In genomic region chr5:43412151-43412550, GRCh38 we compare ENCODE assay signal across 24 cellular contexts. TPM values are rescaled to one million over a fixed set of nuclear protein-coding genes. Genes with fewer than 3 reads are reported as not detected.
DNase-seq lines count a peak whose midpoint lies in the region; ATAC-seq, FAIRE-seq and TF ChIP-seq lines count a peak whose summit lies in the region.
"Had no signal": no experiment of that assay in that cellular context is flagged by ENCODE, and none has a peak within 500 bp of the region (broad histone marks: within the 10 kb centered on the region; RNA-seq: fewer than 3 reads in every experiment).

Gene CCL28 (minus strand): TSS chr5:43412391. CDS start chr5:43412316, 75 bp downstream.

- CTCF ChIA-PET in CD8-positive, alpha-beta T cell (lab: Charles Lee): interaction anchor here (2.9 kb wide), 1 partner anchor 22 kb away, joined by 13 read pairs; no protein-coding TSS in a partner anchor
- CTCF ChIA-PET in activated CD8-positive, alpha-beta T cell treated with anti-CD3 and anti-CD28 coated beads, Interleukin-2, amount 10 ng/mL, durations not matched to agents 7 days and 5 days (lab: Charles Lee): no interaction called here
- CTCF ChIA-PET in naive thymus-derived CD4-positive, alpha-beta T cell (lab: Charles Lee): no interaction called here

- TF ChIP-seq CTCF in CD8-positive, alpha-beta T cell (IDR thresholded peaks at IDR 0.05): no peak

- POLR2A ChIA-PET in CD8-positive, alpha-beta T cell (lab: Charles Lee): no interaction called here
- POLR2A ChIA-PET in activated CD8-positive, alpha-beta T cell treated with anti-CD3 and anti-CD28 coated beads, Interleukin-2, amount 10 ng/mL, durations not matched to agents 7 days and 5 days (lab: Charles Lee): no interaction called here
- POLR2A ChIA-PET in naive thymus-derived CD4-positive, alpha-beta T cell (lab: Charles Lee): no interaction called here

- no peaks in the 10 kb centered on the region for H3K36me3 ChIP-seq in CD8-positive, alpha-beta T cell (ENCODE audit: insufficient read depth, low read length)
- H3K36me3 ChIP-seq in naive thymus-derived CD4-positive, alpha-beta T cell (ENCODE audit: control insufficient read depth in 2 of 3, insufficient read depth in 3 of 3, low read length in 3 of 3): no peaks in the 10 kb centered on the region

- no peaks in the 10 kb centered on the region for H3K9me3 ChIP-seq in CD8-positive, alpha-beta T cell (ENCODE audit: low read length)
- no peaks in the 10 kb centered on the region for H3K9me3 ChIP-seq in naive thymus-derived CD4-positive, alpha-beta T cell (ENCODE audit: control insufficient read depth in 2 of 3, low read length in 3 of 3)

- peaks cover 4% of the 10 kb centered on the region for H3K9me3 Mint-ChIP-seq in CD8-positive, alpha-beta T cell
- no peaks in the 10 kb centered on the region for H3K9me3 Mint-ChIP-seq in activated CD8-positive, alpha-beta T cell treated with anti-CD3 and anti-CD28 coated beads, Interleukin-2, amount 10 ng/mL, durations not matched to agents 7 days and 5 days (ENCODE audit: insufficient read depth)
- peaks cover 0 to 18% (median 2%) of the 10 kb centered on the region in 11 donors for H3K9me3 Mint-ChIP-seq in naive thymus-derived CD4-positive, alpha-beta T cell
- H3K9me3 Mint-ChIP-seq: activated naive CD4-positive, alpha-beta T cell treated with anti-CD3 and anti-CD28 coated beads, Interleukin-2, amount 50 U/mL, for 72 hours; stimulated activated naive CD8-positive, alpha-beta T cell treated with anti-CD3 and anti-CD28 coated beads, Interleukin-15, Interleukin-2, amounts not matched to agents 100 ng/mL and 50 ng/mL, for 24 hours had no signal

- no peak within 1 kb of the TSS for H3K4me3 Mint-ChIP-seq in CD8-positive, alpha-beta T cell
- no peak within 1 kb of the TSS for H3K4me3 Mint-ChIP-seq in activated CD8-positive, alpha-beta T cell treated with anti-CD3 and anti-CD28 coated beads, Interleukin-2, amount 10 ng/mL, durations not matched to agents 7 days and 5 days
- H3K4me3 Mint-ChIP-seq in naive thymus-derived CD4-positive, alpha-beta T cell: no peak within 1 kb of the TSS
- H3K4me3 Mint-ChIP-seq: CD4-positive, alpha-beta memory T cell; stimulated activated naive CD8-positive, alpha-beta T cell treated with anti-CD3 and anti-CD28 coated beads, Interleukin-15, Interleukin-2, amounts not matched to agents 100 ng/mL and 50 ng/mL, for 24 hours had no signal

- ATAC-seq in CD8-positive, alpha-beta T cell: no peak
- no peak for ATAC-seq in activated CD8-positive, alpha-beta T cell treated with anti-CD3 and anti-CD28 coated beads, Interleukin-2, amount 10 ng/mL, durations not matched to agents 7 days and 5 days
- ATAC-seq in naive thymus-derived CD4-positive, alpha-beta T cell: no peak
- ATAC-seq in HG02798 (IDR thresholded peaks at IDR 0.05; ENCODE audit: poor library complexity, unreplicated experiment): no peak
- ATAC-seq: activated naive CD4-positive, alpha-beta T cell treated with anti-CD3 and anti-CD28 coated beads, Interleukin-2, amount 50 U/mL, for 72 hours had no signal

- no peaks in the 10 kb centered on the region for H3K4me1 Mint-ChIP-seq in CD8-positive, alpha-beta T cell (ENCODE audit: low read depth)
- no peaks in the 10 kb centered on the region for H3K4me1 Mint-ChIP-seq in activated CD8-positive, alpha-beta T cell treated with anti-CD3 and anti-CD28 coated beads, Interleukin-2, amount 10 ng/mL, durations not matched to agents 7 days and 5 days (ENCODE audit: low read depth)
- H3K4me1 Mint-ChIP-seq in naive thymus-derived CD4-positive, alpha-beta T cell: no peaks in the 10 kb centered on the region
- H3K4me1 Mint-ChIP-seq: CD4-positive, alpha-beta memory T cell had no signal

- no peaks in the 10 kb centered on the region for H3K4me1 ChIP-seq in CD8-positive, alpha-beta T cell (ENCODE audit: insufficient read depth, low read length)
- H3K4me1 ChIP-seq in naive thymus-derived CD4-positive, alpha-beta T cell (ENCODE audit: control insufficient read depth in 2 of 2, insufficient read depth in 2 of 2, low read length in 2 of 2): no peaks in the 10 kb centered on the region

- no peaks in the 10 kb centered on the region for H3K36me3 Mint-ChIP-seq in CD8-positive, alpha-beta T cell
- no peaks in the 10 kb centered on the region for H3K36me3 Mint-ChIP-seq in activated CD8-positive, alpha-beta T cell treated with anti-CD3 and anti-CD28 coated beads, Interleukin-2, amount 10 ng/mL, durations not matched to agents 7 days and 5 days (ENCODE audit: low read depth)
- peaks cover 0 to 2% (median 0%) of the 10 kb centered on the region in 5 donors for H3K36me3 Mint-ChIP-seq in naive thymus-derived CD4-positive, alpha-beta T cell
- H3K36me3 Mint-ChIP-seq: activated naive CD4-positive, alpha-beta T cell treated with anti-CD3 and anti-CD28 coated beads, Interleukin-2, amount 50 U/mL, for 72 hours; CD4-positive, alpha-beta memory T cell had no signal

- no peaks in the 10 kb centered on the region for H3K27me3 ChIP-seq in CD8-positive, alpha-beta T cell (ENCODE audit: insufficient read depth, low read length)
- no peaks in the 10 kb centered on the region for H3K27me3 ChIP-seq in naive thymus-derived CD4-positive, alpha-beta T cell (ENCODE audit: control insufficient read depth in 2 of 2, insufficient read depth in 2 of 2, low read length in 2 of 2)

- intact Hi-C loops in CD8-positive, alpha-beta T cell (cut with DNase I, micrococcal nuclease): loop anchor here in 1 of 2 experiments (1.0 kb wide), 1 partner anchor 13 kb away; no protein-coding TSS in a partner anchor
- intact Hi-C loops in naive thymus-derived CD4-positive, alpha-beta T cell (cut with micrococcal nuclease): no loop called here

- peaks cover 3% of the 10 kb centered on the region for H3K27me3 Mint-ChIP-seq in CD8-positive, alpha-beta T cell (ENCODE audit: low read depth)
- H3K27me3 Mint-ChIP-seq in activated CD8-positive, alpha-beta T cell treated with anti-CD3 and anti-CD28 coated beads, Interleukin-2, amount 10 ng/mL, durations not matched to agents 7 days and 5 days (ENCODE audit: low read depth): no peaks in the 10 kb centered on the region
- H3K27me3 Mint-ChIP-seq in naive thymus-derived CD4-positive, alpha-beta T cell: peaks cover 0 to 3% (median 0%) of the 10 kb centered on the region in 5 donors
- H3K27me3 Mint-ChIP-seq: CD4-positive, alpha-beta memory T cell; stimulated activated naive CD8-positive, alpha-beta T cell treated with anti-CD3 and anti-CD28 coated beads, Interleukin-15, Interleukin-2, amounts not matched to agents 100 ng/mL and 50 ng/mL, for 24 hours had no signal

- H3K27ac Mint-ChIP-seq in CD8-positive, alpha-beta T cell: no peak within 1 kb of the TSS
- no peak within 1 kb of the TSS for H3K27ac Mint-ChIP-seq in activated CD8-positive, alpha-beta T cell treated with anti-CD3 and anti-CD28 coated beads, Interleukin-2, amount 10 ng/mL, durations not matched to agents 7 days and 5 days
- no peak within 1 kb of the TSS for H3K27ac Mint-ChIP-seq in naive thymus-derived CD4-positive, alpha-beta T cell
- H3K27ac Mint-ChIP-seq: activated naive CD4-positive, alpha-beta T cell treated with anti-CD3 and anti-CD28 coated beads, Interleukin-2, amount 50 U/mL, for 72 hours; CD4-positive, alpha-beta memory T cell; stimulated activated naive CD8-positive, alpha-beta T cell treated with anti-CD3 and anti-CD28 coated beads, Interleukin-15, Interleukin-2, amounts not matched to agents 100 ng/mL and 50 ng/mL, for 24 hours had no signal

- FAIRE-seq in urothelium cell line (lab: Jason Lieb, UNC): no peak
- FAIRE-seq: A204.1, bronchial epithelial cell, frontal cortex, GM18507 had no signal

- no peak within 1 kb of the TSS for H3K4me3 ChIP-seq in CD8-positive, alpha-beta T cell (ENCODE audit: low read depth, low read length)
- H3K4me3 ChIP-seq in naive thymus-derived CD4-positive, alpha-beta T cell (ENCODE audit: low read length): no peak within 1 kb of the TSS

- peak; percentile 89 for DNase-seq in NCI-H2107 treated with DMSO at 0.1 percent for 48 hours (lab: John Stamatoyannopoulos, UW; ENCODE audit: unreplicated experiment)
- no peak for DNase-seq in NCI-H2107 (lab: John Stamatoyannopoulos, UW)
- DNase-seq in CD8-positive, alpha-beta T cell: no peak
- no peak for DNase-seq in activated CD8-positive, alpha-beta T cell treated with anti-CD3 and anti-CD28 coated beads, Interleukin-2, amount 10 ng/mL, durations not matched to agents 7 days and 5 days
- DNase-seq in naive thymus-derived CD4-positive, alpha-beta T cell: no peak
- no peak for DNase-seq in AG08395 (ENCODE audit: low spot score)
- no peak for DNase-seq in urothelium cell line (ENCODE audit: low spot score)
- DNase-seq: activated CD4-positive, CD25-positive, alpha-beta regulatory T cell treated with anti-CD3 and anti-CD28 coated beads, Interleukin-2, amount 50 U/mL, for 72 hours; activated T-cell treated with anti-CD3 and anti-CD28 coated beads, Interleukin-2, amount 50 U/mL, for 1 hour; CD4-positive, alpha-beta memory T cell; dermis blood vessel endothelial cell; NCI-H2227 treated with DMSO at 0.1 percent for 48 hours; SIG-M5; T1000 had no signal

- H3K27ac ChIP-seq in CD8-positive, alpha-beta T cell (ENCODE audit: low read depth, low read length): no peak within 1 kb of the TSS
- H3K27ac ChIP-seq in naive thymus-derived CD4-positive, alpha-beta T cell (ENCODE audit: low read depth, low read length): no peak within 1 kb of the TSS
- H3K27ac ChIP-seq: epithelial cell of prostate had no signal

RNA-seq across cellular contexts. Expression of gene CCL28, which starts in this region (rescaled TPM):
- total RNA-seq in CD8-positive, alpha-beta T cell: 10 to 100 TPM; 19.5 to 20.9 TPM
- total RNA-seq in activated CD8-positive, alpha-beta T cell treated with anti-CD3 and anti-CD28 coated beads, Interleukin-2, amount 10 ng/mL, durations not matched to agents 7 days and 5 days: 10 to 100 TPM; 10.8 to 11.9 TPM
- total RNA-seq in naive thymus-derived CD4-positive, alpha-beta T cell: 10 to 100 TPM; 13.9 to 23.2 (median 17.3) TPM
- 10 to 100 TPM in 1 of 2 donors, 1 to 10 TPM in 1; 9.8 to 19.0 TPM for polyA plus RNA-seq in naive thymus-derived CD4-positive, alpha-beta T cell
- total RNA-seq: H4 had no signal
- polyA plus RNA-seq: neural cell had no signal
